8 cellular contexts compared by ENCODE assay signal in genomic region chr14:36319899-36320209, GRCh38.
DNase-seq lines count a peak whose midpoint lies in the region; ATAC-seq and TF ChIP-seq lines count a peak whose summit lies in the region.

No MANE protein-coding gene starts in this region.

- no peaks in the 10 kb centered on the region for H3K27me3 ChIP-seq in HL-60 (ENCODE audit: insufficient read depth, poor library complexity, severe bottlenecking)
- no peaks in the 10 kb centered on the region for H3K27me3 ChIP-seq in mucosa of stomach (ENCODE audit: control insufficient read depth, insufficient read depth, low read length)

- ATAC-seq in HG03460 (IDR thresholded peaks at IDR 0.05; ENCODE audit: unreplicated experiment) (no peak), HG02588 (IDR thresholded peaks at IDR 0.05; ENCODE audit: unreplicated experiment) (no peak), HG02885 (IDR thresholded peaks at IDR 0.05; ENCODE audit: poor library complexity, unreplicated experiment) (no peak), HG03159 (IDR thresholded peaks at IDR 0.05; ENCODE audit: unreplicated experiment) (no peak)

- peak overlapping the region; percentile 80 for H3K27ac ChIP-seq in HL-60 (replicated peaks)

- no peaks in the 10 kb centered on the region for H3K4me1 ChIP-seq in mucosa of stomach (ENCODE audit: control insufficient read depth, insufficient read depth, low read length)

- H3K9ac ChIP-seq in mucosa of stomach (ENCODE audit: low read length), result peak overlapping the region; percentile 97

- H3K36me3 ChIP-seq in mucosa of stomach (ENCODE audit: control insufficient read depth, insufficient read depth, low read length), result no peaks in the 10 kb centered on the region

- H3K9me3 ChIP-seq in mucosa of stomach (ENCODE audit: control insufficient read depth, low read length), result no peaks in the 10 kb centered on the region

- H3K4me3 ChIP-seq in AG09309 (ENCODE audit: control insufficient read depth, low read depth, low read length) (peak overlapping the region; percentile 93), HL-60 (replicated peaks; ENCODE audit: insufficient read depth, low read length) (peak overlapping the region; percentile 67), cardiac fibroblast (replicated peaks in 1 of 2; ENCODE audit: low read depth in 2 of 2, low read length in 2 of 2) (peak overlapping the region; percentile 90 to 93), mucosa of stomach (ENCODE audit: low read length) (peak overlapping the region; percentile 91)

- no peak for DNase-seq in AG09309 (ENCODE audit: low read depth)
- no peak for DNase-seq in HL-60 (ENCODE audit: low read depth in 1 of 2, low spot score in 1 of 2)
- peak in 1 of 2 donors; percentile 42 for DNase-seq in cardiac fibroblast (ENCODE audit: low read depth in 2 of 2)

- TF ChIP-seq CTCF in AG09309 (IDR thresholded peaks at IDR 0.05; ENCODE audit: control insufficient read depth, insufficient read depth, low read depth, low read length, missing control alignments), result no peak
- no peak for TF ChIP-seq CTCF in HL-60 (IDR thresholded peaks at IDR 0.05; ENCODE audit: insufficient read depth, low read length)
- no peak for TF ChIP-seq CTCF in cardiac fibroblast (IDR thresholded peaks at IDR 0.05; ENCODE audit: low read depth, low read length)
